Comparison of ENCODE assay signal across 9 cellular contexts in genomic region chr1:34887593-34887992, GRCh38. TPM values are rescaled to one million over a fixed set of nuclear protein-coding genes. Genes with fewer than 3 reads are reported as not detected.
"Had no signal": no experiment of that assay in that cellular context is flagged by ENCODE, and none has a peak within 500 bp of the region (broad histone marks: within the 10 kb centered on the region; RNA-seq: fewer than 3 reads in every experiment).

No MANE protein-coding gene starts in this region.

- H3K27ac Mint-ChIP-seq: HFFc6, IgD-negative memory B cell had no signal

- H3K9ac ChIP-seq: GM23248 had no signal

- H3K4me3 ChIP-seq: GM23248, HAP-1 had no signal

- H2AFZ ChIP-seq: GM23248 had no signal

- H3K9me3 ChIP-seq: HAP-1 had no signal

- ATAC-seq: HCT116 had no signal

- H3K4me3 Mint-ChIP-seq: HFFc6, IgD-negative memory B cell had no signal

- H3K36me3 ChIP-seq: HAP-1 had no signal

- FAIRE-seq: HTR-8/SVneo had no signal

- H3K27ac ChIP-seq: GM23248 had no signal

- DNase-seq: GM23248, GOT3, H7, HFFc6 had no signal

RNA-seq across cellular contexts. Expression of gene DLGAP3, which starts 41.9 kb away (rescaled TPM):
- total RNA-seq: HT-29 had no signal
- polyA plus RNA-seq: GM23248 had no signal
